2 cellular contexts compared by ENCODE assay signal in the genomic region with DNA sequence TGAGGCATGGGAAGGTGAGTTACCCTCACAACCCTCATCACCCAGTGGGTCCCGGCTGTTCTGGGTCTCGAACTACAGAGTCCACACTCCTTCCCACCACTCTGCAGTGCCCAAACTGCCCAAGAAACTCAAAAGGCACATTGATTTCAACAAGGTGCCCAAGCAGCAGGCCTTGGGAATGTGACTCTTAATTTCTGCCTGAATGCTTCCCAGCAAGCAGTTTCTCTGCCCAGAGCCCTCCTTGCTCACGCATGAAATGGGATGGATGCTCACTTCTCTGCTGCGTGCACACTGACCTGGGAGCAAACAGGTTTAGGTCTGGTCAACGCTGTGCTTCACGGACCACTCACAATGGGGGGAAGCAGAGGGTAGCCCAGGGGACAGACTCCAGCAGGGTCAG.
TF ChIP-seq lines count a peak whose summit lies in the region.

No MANE protein-coding gene starts in this region.

TF ChIP-seq in GM23338, 12 proteins besides CTCF, POLR2A, EP300 and RAD21:
- TF ChIP-seq STAT1 (IDR thresholded peaks at IDR 0.05; ENCODE audit: unreplicated experiment) (no peak), JUNB (IDR thresholded peaks at IDR 0.05; ENCODE audit: unreplicated experiment) (no peak)

TF ChIP-seq in H1, 55 proteins besides CTCF, POLR2A, EP300 and RAD21:
- TF ChIP-seq FOSL1 (IDR thresholded peaks at IDR 0.05; ENCODE audit: insufficient read depth, low read depth, low read length) (no peak), TAF1 (IDR thresholded peaks at IDR 0.05; ENCODE audit: low read depth, low read length) (no peak), EZH2 (IDR thresholded peaks at IDR 0.05; ENCODE audit: low read depth, low read length, severe bottlenecking) (no peak), GABPA (IDR thresholded peaks at IDR 0.05; ENCODE audit: borderline replicate concordance, insufficient read depth, low read length) (no peak), PHF8 (conservative IDR thresholded peaks at IDR 0.05; ENCODE audit: low read depth, low read length) (no peak), SIX5 (IDR thresholded peaks at IDR 0.05; ENCODE audit: low read depth, low read length) (no peak), NANOG (IDR thresholded peaks at IDR 0.05; ENCODE audit: insufficient read depth, low read depth, low read length, poor library complexity, severe bottlenecking) (no peak), EGR1 (IDR thresholded peaks at IDR 0.05; ENCODE audit: borderline replicate concordance, low read depth, low read length) (no peak), CHD2 (IDR thresholded peaks at IDR 0.05; ENCODE audit: low read length) (no peak), TEAD4 (IDR thresholded peaks at IDR 0.05; ENCODE audit: low read depth, low read length) (no peak), CHD1 (IDR thresholded peaks at IDR 0.05; ENCODE audit: low read depth, low read length) (no peak), TCF12 (IDR thresholded peaks at IDR 0.05; ENCODE audit: low read depth, low read length) (no peak)
- TF ChIP-seq, protein P1, sequence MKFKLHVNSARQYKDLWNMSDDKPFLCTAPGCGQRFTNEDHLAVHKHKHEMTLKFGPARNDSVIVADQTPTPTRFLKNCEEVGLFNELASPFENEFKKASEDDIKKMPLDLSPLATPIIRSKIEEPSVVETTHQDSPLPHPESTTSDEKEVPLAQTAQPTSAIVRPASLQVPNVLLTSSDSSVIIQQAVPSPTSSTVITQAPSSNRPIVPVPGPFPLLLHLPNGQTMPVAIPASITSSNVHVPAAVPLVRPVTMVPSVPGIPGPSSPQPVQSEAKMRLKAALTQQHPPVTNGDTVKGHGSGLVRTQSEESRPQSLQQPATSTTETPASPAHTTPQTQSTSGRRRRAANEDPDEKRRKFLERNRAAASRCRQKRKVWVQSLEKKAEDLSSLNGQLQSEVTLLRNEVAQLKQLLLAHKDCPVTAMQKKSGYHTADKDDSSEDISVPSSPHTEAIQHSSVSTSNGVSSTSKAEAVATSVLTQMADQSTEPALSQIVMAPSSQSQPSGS (IDR thresholded peaks at IDR 0.05; ENCODE audit: low read length) = no peak
